ENCODE assay signal across 8 cellular contexts in genomic region chrX:118345401-118346257, GRCh38. TPM values are rescaled to one million over a fixed set of nuclear protein-coding genes. Genes with fewer than 3 reads are reported as not detected.
DNase-seq lines count a peak whose midpoint lies in the region; ATAC-seq, FAIRE-seq and TF ChIP-seq lines count a peak whose summit lies in the region.

WDR44 (plus strand) TSS chrX:118346106; CDS start chrX:118346504, 398 bp downstream.

- peak within 1 kb of the TSS; percentile 89 for H3K4me2 ChIP-seq in Loucy (ENCODE audit: low read depth, low read length, poor library complexity, severe bottlenecking)

- no peaks in the 10 kb centered on the region for H3K9me2 ChIP-seq in Loucy (replicated peaks; ENCODE audit: low read depth, low read length)

- peak within 1 kb of the TSS; percentile 87 for H3K9ac ChIP-seq in Loucy (ENCODE audit: low read depth, low read length, poor library complexity, severe bottlenecking)

- H3F3A ChIP-seq in Loucy (ENCODE audit: low read depth), result no peaks in the 10 kb centered on the region

- H3K27me3 ChIP-seq in Loucy (ENCODE audit: insufficient read depth, low read length, poor library complexity, severe bottlenecking), result no peaks in the 10 kb centered on the region

- H3K27ac Mint-ChIP-seq in natural killer cell, result peak within 1 kb of the TSS; percentile 94 to 99

- no peaks in the 10 kb centered on the region for H3K9me3 ChIP-seq in Loucy (ENCODE audit: insufficient read depth, low read depth, low read length)

- H3K4me3 Mint-ChIP-seq in natural killer cell, result peak within 1 kb of the TSS; percentile 99

- peak; percentile 97 for FAIRE-seq in H54 (lab: Jason Lieb, UNC)

- TF ChIP-seq POLR2A in H54 (IDR thresholded peaks at IDR 0.05; ENCODE audit: low read depth, low read length) (peak; percentile 47), Raji (IDR thresholded peaks at IDR 0.05; ENCODE audit: insufficient read depth, low read depth, low read length) (peak; percentile 63)

- TF ChIP-seq CTCF in Loucy (conservative IDR thresholded peaks at IDR 0.05; ENCODE audit: low read length), result no peak
- TF ChIP-seq CTCF in fibroblast of mammary gland (conservative IDR thresholded peaks at IDR 0.05; ENCODE audit: control insufficient read depth, insufficient read depth, low read depth, low read length), result no peak
- TF ChIP-seq CTCF in natural killer cell (IDR thresholded peaks at IDR 0.05), result no peak

- H3K4me1 ChIP-seq in Loucy (ENCODE audit: insufficient read depth, low read length, poor library complexity, severe bottlenecking), result peaks cover 10% of the 10 kb centered on the region

- H3K9me3 Mint-ChIP-seq in natural killer cell, result no peaks in the 10 kb centered on the region

- H3K27me3 Mint-ChIP-seq in natural killer cell (ENCODE audit: low read depth in 2 of 2), result no peaks in the 10 kb centered on the region

- intact Hi-C loops in natural killer cell (cut with micrococcal nuclease), result no loop called here

- peaks cover 36 to 42% of the 10 kb centered on the region in 2 donors for H3K4me1 Mint-ChIP-seq in natural killer cell

- H3K36me3 ChIP-seq in Loucy (ENCODE audit: insufficient read depth, low read length), result no peaks in the 10 kb centered on the region

- no peaks in the 10 kb centered on the region for H3K36me3 Mint-ChIP-seq in natural killer cell

- peaks cover 12% of the 10 kb centered on the region for H4K20me1 ChIP-seq in Loucy (ENCODE audit: insufficient read depth, low read length, poor library complexity, severe bottlenecking)

- peak within 1 kb of the TSS; percentile 97 for H2AFZ ChIP-seq in Loucy (ENCODE audit: low read length)

- ATAC-seq in natural killer cell, result peak; percentile 91 to 98 (median 96)

- peak; percentile 93 for DNase-seq in EL
- DNase-seq in H54 (ENCODE audit: insufficient read length, low spot score), result peak; percentile 61
- peak; percentile 88 for DNase-seq in activated T-helper 9 cell treated with anti-CD3 and anti-CD28 coated beads, Interleukin-2, amount 50 U/mL, for 16 hours (ENCODE audit: low read depth)
- peak; percentile 91 for DNase-seq in fibroblast of mammary gland (ENCODE audit: low read depth)
- peak; percentile 89 for DNase-seq in natural killer cell
- DNase-seq in stimulated activated naive CD4-positive, alpha-beta T cell treated with Interleukin-2 at 50 U/mL for 16 hours (lab: John Stamatoyannopoulos, UW), result peak; percentile 91

- H3K79me2 ChIP-seq in Loucy (ENCODE audit: insufficient read depth, low read length), result peaks cover 42% of the 10 kb centered on the region

- H3K4me3 ChIP-seq in Loucy (ENCODE audit: low read length, poor library complexity, severe bottlenecking), result peak within 1 kb of the TSS; percentile 87
- peak within 1 kb of the TSS; percentile 84 for H3K4me3 ChIP-seq in fibroblast of mammary gland (ENCODE audit: control insufficient read depth, low read depth, low read length)

RNA-seq across cellular contexts. Expression of gene WDR44, which starts in this region (rescaled TPM):
- total RNA-seq in natural killer cell, result 10 to 100 TPM; 14.6 to 17.5 (median 16.0) TPM

Comparison
In these comparisons a context has a peak if more than half of its experiments do, and no peak if none do; other contexts are left out.
1. Peak in every context shown above with its lines: DNase-seq, ATAC-seq and H3K4me3 ChIP-seq.